In genomic region chr1:3651939-3652537, GRCh38 we compare ENCODE assay signal across 8 cellular contexts. TPM values are rescaled to one million over a fixed set of nuclear protein-coding genes. Genes with fewer than 3 reads are reported as not detected.
DNase-seq lines count a peak whose midpoint lies in the region; ATAC-seq and TF ChIP-seq lines count a peak whose summit lies in the region.

TSS of gene TP73 (plus strand) at chr1:3652516. CDS start at chr1:3682366, 29,850 bp downstream.

- peaks cover 0 to 2% (median 0%) of the 10 kb centered on the region in 5 donors for H3K9me3 Mint-ChIP-seq in CD8-positive, alpha-beta memory T cell
- no peaks in the 10 kb centered on the region for H3K9me3 Mint-ChIP-seq in stimulated activated naive B cell treated with anti-CD40 and anti-IgM and Interleukin-4, amounts not matched to agents 10 μg/mL and 1 μg/mL and 100 μg/mL, for 72 hours

- H3K27me3 ChIP-seq in CD8-positive, alpha-beta memory T cell (ENCODE audit: insufficient read depth, low read length, poor library complexity, severe bottlenecking): peaks cover 20% of the 10 kb centered on the region
- H3K27me3 ChIP-seq in RWPE2 (ENCODE audit: insufficient read depth, poor library complexity, severe bottlenecking): peaks cover 48% of the 10 kb centered on the region

- peaks cover 0 to 17% (median 4%) of the 10 kb centered on the region in 3 donors for H3K36me3 Mint-ChIP-seq in CD8-positive, alpha-beta memory T cell
- peaks cover 2 to 5% of the 10 kb centered on the region in 2 donors for H3K36me3 Mint-ChIP-seq in stimulated activated naive B cell treated with anti-CD40 and anti-IgM and Interleukin-4, amounts not matched to agents 10 μg/mL and 1 μg/mL and 100 μg/mL, for 72 hours

- peaks cover 25 to 45% of the 10 kb centered on the region in 2 donors for H3K27me3 Mint-ChIP-seq in CD8-positive, alpha-beta memory T cell
- peaks cover 31 to 56% of the 10 kb centered on the region in 2 donors for H3K27me3 Mint-ChIP-seq in stimulated activated naive B cell treated with anti-CD40 and anti-IgM and Interleukin-4, amounts not matched to agents 10 μg/mL and 1 μg/mL and 100 μg/mL, for 72 hours

- peaks cover 23 to 41% (median 32%) of the 10 kb centered on the region in 3 donors for H3K4me1 Mint-ChIP-seq in CD8-positive, alpha-beta memory T cell
- peaks cover 19 to 61% of the 10 kb centered on the region in 2 donors for H3K4me1 Mint-ChIP-seq in stimulated activated naive B cell treated with anti-CD40 and anti-IgM and Interleukin-4, amounts not matched to agents 10 μg/mL and 1 μg/mL and 100 μg/mL, for 72 hours

- DNase-seq in CD8-positive, alpha-beta memory T cell: peak in 1 of 5 donors; percentile 7
- peak; percentile 59 for DNase-seq in RWPE2 (ENCODE audit: low spot score)
- no peak for DNase-seq in left cardiac atrium
- no peak for DNase-seq in stimulated activated naive B cell treated with anti-CD40 and anti-IgM and Interleukin-4, amounts not matched to agents 10 μg/mL and 1 μg/mL and 100 μg/mL, for 72 hours
- DNase-seq in NK-92 (lab: John Stamatoyannopoulos, UW; ENCODE audit: unreplicated experiment): no peak
- no peak for DNase-seq in pons (ENCODE audit: low spot score)
- no peak for DNase-seq in activated effector memory CD4-positive, alpha-beta T cell treated with Interleukin-2 at 50 U/mL for 16 hours

- peaks cover 32% of the 10 kb centered on the region for H3K4me1 ChIP-seq in CD8-positive, alpha-beta memory T cell (ENCODE audit: insufficient read depth, low read length)
- H3K4me1 ChIP-seq in RWPE2 (ENCODE audit: insufficient read depth, poor library complexity, severe bottlenecking): peaks cover 7% of the 10 kb centered on the region

- peaks cover 1% of the 10 kb centered on the region for H3K36me3 ChIP-seq in CD8-positive, alpha-beta memory T cell (ENCODE audit: insufficient read depth, low read length)
- peaks cover 20% of the 10 kb centered on the region for H3K36me3 ChIP-seq in RWPE2 (ENCODE audit: low read depth)

- H3K4me3 ChIP-seq in CD8-positive, alpha-beta memory T cell (ENCODE audit: low read length): no peak within 1 kb of the TSS
- peak within 1 kb of the TSS; percentile 29 for H3K4me3 ChIP-seq in RWPE2 (ENCODE audit: severe bottlenecking)

- H3K27ac ChIP-seq in CD8-positive, alpha-beta memory T cell (ENCODE audit: low read depth, low read length): no peak within 1 kb of the TSS
- H3K27ac ChIP-seq in RWPE2 (ENCODE audit: poor library complexity, severe bottlenecking): no peak within 1 kb of the TSS

- H3K27ac Mint-ChIP-seq in CD8-positive, alpha-beta memory T cell: peak within 1 kb of the TSS in 1 of 8 donors; percentile 23
- H3K27ac Mint-ChIP-seq in stimulated activated naive B cell treated with anti-CD40 and anti-IgM and Interleukin-4, amounts not matched to agents 10 μg/mL and 1 μg/mL and 100 μg/mL, for 72 hours: no peak within 1 kb of the TSS

- H3K9me3 ChIP-seq in CD8-positive, alpha-beta memory T cell (ENCODE audit: low read length): no peaks in the 10 kb centered on the region
- H3K9me3 ChIP-seq in RWPE2 (ENCODE audit: severe bottlenecking): no peaks in the 10 kb centered on the region

- POLR2A ChIA-PET in CD8-positive, alpha-beta memory T cell (lab: Charles Lee): no interaction called here

- ATAC-seq in GM19372 (IDR thresholded peaks at IDR 0.05; ENCODE audit: low read depth, unreplicated experiment) (peak; percentile 33), RWPE2 (ENCODE audit: low read depth) (peak; percentile 17; the same call in 2 of the 3 replicates), left cardiac atrium (peak; percentile 14 to 30)
- no peak for ATAC-seq in stimulated activated naive B cell treated with anti-CD40 and anti-IgM and Interleukin-4, amounts not matched to agents 10 μg/mL and 1 μg/mL and 100 μg/mL, for 72 hours (replicated peaks)

- CTCF ChIA-PET in CD8-positive, alpha-beta memory T cell (lab: Charles Lee): no interaction called here

- intact Hi-C loops in left cardiac atrium (cut with DNase I): no loop called here

- peak within 1 kb of the TSS; percentile 20 to 76 (median 46) for H3K4me3 Mint-ChIP-seq in CD8-positive, alpha-beta memory T cell
- H3K4me3 Mint-ChIP-seq in stimulated activated naive B cell treated with anti-CD40 and anti-IgM and Interleukin-4, amounts not matched to agents 10 μg/mL and 1 μg/mL and 100 μg/mL, for 72 hours: peak within 1 kb of the TSS; percentile 70 to 78

- TF ChIP-seq CTCF in RWPE2 (IDR thresholded peaks at IDR 0.05; ENCODE audit: poor library complexity, severe bottlenecking): no peak

RNA-seq across cellular contexts. Expression of gene TP73, which starts in this region (rescaled TPM):
- total RNA-seq in CD8-positive, alpha-beta memory T cell: under 1 TPM; 0.49 to 0.63 TPM
- polyA plus RNA-seq in CD8-positive, alpha-beta memory T cell: 0.20 TPM
- total RNA-seq in left cardiac atrium: under 1 TPM in 1 of 2 donors, not detected in 1; 0.06 TPM

Comparison
In these comparisons a context has a peak if more than half of its experiments do, and no peak if none do; other contexts are left out.
1. Peak in ATAC-seq in left cardiac atrium; RNA of the gene not detected or under 1 TPM.
2. ATAC-seq: peak in GM19372 (single experiment) and RWPE2 (single experiment); none in stimulated activated naive B cell treated with anti-CD40 and anti-IgM and Interleukin-4, amounts not matched to agents 10 μg/mL and 1 μg/mL and 100 μg/mL, for 72 hours (0 of 2).